1 cellular context compared by ENCODE assay signal in the genomic region with DNA sequence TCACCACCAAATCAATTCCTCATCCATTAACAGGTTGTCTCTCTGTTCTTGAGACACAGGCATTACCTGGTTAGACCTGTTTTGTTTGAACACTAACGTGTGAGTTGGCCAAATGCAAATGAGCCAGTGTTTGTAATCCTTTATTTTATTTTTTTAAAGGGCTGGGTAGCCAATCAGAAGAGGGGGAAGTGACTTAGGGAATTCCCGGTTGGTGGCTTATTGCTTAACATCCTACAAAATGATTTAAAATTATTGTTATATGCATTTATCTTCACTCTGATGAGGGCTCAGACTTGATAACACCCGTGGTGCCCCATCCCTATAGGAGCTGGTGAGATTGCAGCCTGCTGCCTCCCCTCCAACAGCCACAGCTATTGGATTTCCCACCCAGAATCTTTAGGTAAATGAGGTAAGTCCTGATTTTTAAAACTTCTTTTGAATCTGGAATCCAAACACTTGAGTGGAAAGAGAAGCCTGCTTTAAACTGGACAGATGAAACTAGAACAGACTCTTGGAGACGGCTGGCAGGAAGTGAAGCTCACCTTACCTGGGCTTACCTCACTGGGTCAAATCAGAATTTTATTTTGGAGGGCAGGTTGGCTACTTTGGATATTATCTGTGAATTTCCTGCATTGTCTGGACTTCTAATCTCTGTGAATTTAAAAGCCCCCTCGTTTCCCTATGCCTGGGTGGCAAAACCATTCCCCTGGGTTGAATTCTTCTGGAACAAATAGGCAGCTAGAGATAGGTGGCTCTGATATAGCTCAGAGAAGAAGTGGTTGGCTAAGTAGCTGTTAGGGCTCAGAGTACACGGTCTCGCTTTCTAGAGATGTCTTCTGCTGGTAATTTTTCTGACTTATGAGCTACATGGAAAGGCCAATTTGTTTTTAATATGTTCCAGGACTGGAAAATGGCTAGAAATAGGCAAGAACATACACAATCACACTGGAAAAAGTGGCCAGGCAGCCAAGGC.
TF ChIP-seq lines count a peak whose summit lies in the region.

Gene EHF (plus strand): TSS at position 274 of the 973 bp plus-strand sequence. CDS start 21,538 bp downstream, outside the sequence.

TF ChIP-seq in GM23338, 12 proteins besides CTCF, POLR2A, EP300 and RAD21:
- TF ChIP-seq STAT1 (IDR thresholded peaks at IDR 0.05; ENCODE audit: unreplicated experiment) (no peak), ZNF114 (CRISPR knock-in tag; IDR thresholded peaks at IDR 0.05) (no peak), NANOG (IDR thresholded peaks at IDR 0.05; ENCODE audit: borderline replicate concordance) (no peak), CREB1 (CRISPR knock-in tag; IDR thresholded peaks at IDR 0.05; ENCODE audit: low read depth) (no peak), ZNF331 (CRISPR knock-in tag; IDR thresholded peaks at IDR 0.05; ENCODE audit: low read depth) (no peak), EZH2phosphoT487 (IDR thresholded peaks at IDR 0.05; ENCODE audit: unreplicated experiment) (no peak)
